ENCODE assay signal across 8 cellular contexts in the genomic region with DNA sequence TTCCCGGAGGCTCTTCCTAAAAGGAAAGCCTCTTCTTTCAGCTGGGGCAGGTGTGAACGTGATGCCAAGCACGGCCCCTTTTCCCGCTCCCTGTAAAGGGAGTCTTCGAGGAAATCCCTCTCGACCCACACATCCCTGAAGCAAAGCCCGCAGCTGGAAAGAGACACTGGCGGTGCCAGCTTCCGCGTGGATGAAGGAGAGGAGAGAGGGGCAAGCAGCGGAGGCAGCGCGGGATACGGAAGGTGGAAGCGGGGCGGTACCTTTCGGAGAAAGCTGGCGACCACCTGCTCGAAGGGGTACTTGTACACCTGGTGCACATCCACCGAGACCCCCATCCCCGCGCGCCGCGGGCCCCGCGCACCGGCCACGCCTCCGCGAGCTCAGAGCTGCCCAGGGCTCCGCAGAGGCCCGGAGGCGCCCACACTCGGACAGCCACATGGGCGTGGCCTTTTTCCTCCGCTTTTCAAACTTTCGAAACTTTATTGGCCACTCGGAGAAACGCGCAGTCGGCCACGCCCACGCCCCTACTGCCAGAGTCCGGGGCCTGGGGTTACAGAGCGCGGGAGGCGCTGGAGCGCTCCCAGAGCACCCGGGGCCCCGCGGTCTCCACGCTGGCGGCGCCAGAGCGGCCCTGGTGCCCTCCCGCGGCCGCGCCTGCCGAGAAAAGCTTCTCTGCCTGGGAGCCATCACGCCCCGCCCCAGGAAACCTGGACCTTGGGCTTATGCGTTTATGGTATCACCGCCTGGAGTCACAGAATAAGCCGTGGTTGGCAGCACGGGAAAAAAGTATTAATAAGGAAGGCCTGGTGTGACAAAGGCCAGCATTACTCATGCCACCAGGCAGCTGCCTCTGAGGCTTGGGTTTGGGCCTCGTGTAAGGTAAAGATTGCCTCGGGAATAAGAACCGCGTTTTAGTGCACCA. TPM values are rescaled to one million over a fixed set of nuclear protein-coding genes. Genes with fewer than 3 reads are reported as not detected.
DNase-seq lines count a peak whose midpoint lies in the region; ATAC-seq and TF ChIP-seq lines count a peak whose summit lies in the region.

A gene (minus strand): TSS at position 426 of the 922 bp plus-strand sequence. CDS start 91 bp downstream, at position 335.

- no peak within 1 kb of the TSS for H3K27ac Mint-ChIP-seq in activated naive CD8-positive, alpha-beta T cell treated with anti-CD3 and anti-CD28 coated beads, Interleukin-2, amount 10 ng/mL, durations not matched to agents 7 days and 5 days

- peak within 1 kb of the TSS; percentile 81 for H3K4me2 ChIP-seq in osteoblast (ENCODE audit: insufficient read depth, low read length)

- peaks cover 2% of the 10 kb centered on the region for H3K4me1 Mint-ChIP-seq in activated naive CD8-positive, alpha-beta T cell treated with anti-CD3 and anti-CD28 coated beads, Interleukin-2, amount 10 ng/mL, durations not matched to agents 7 days and 5 days

- peak; percentile 93 for DNase-seq in DMS53 treated with DMSO at 0.1 percent for 48 hours (lab: John Stamatoyannopoulos, UW; ENCODE audit: unreplicated experiment)
- DNase-seq in RWPE2 (ENCODE audit: low spot score) = peak; percentile 94
- DNase-seq in activated naive CD8-positive, alpha-beta T cell treated with anti-CD3 and anti-CD28 coated beads, Interleukin-2, amount 10 ng/mL, durations not matched to agents 7 days and 5 days = peak; percentile 63
- peak; percentile 94 to 97 for DNase-seq in cardiac muscle cell (ENCODE audit: low read depth in 1 of 2, low spot score in 1 of 2)
- peak; percentile 92 for DNase-seq in osteoblast (ENCODE audit: insufficient read length, low spot score, missing footprints)
- peak; percentile 72 to 76 for DNase-seq in tibial nerve (ENCODE audit: low spot score in 2 of 2)

- H3K4me1 ChIP-seq in HUES6 (ENCODE audit: control insufficient read depth, insufficient read depth, low read length) (peaks cover 6% of the 10 kb centered on the region; the same call in 1 of the 2 replicates), RWPE2 (ENCODE audit: insufficient read depth, poor library complexity, severe bottlenecking) (peaks cover 16% of the 10 kb centered on the region), cardiac muscle cell (ENCODE audit: low read depth) (peaks cover 7% of the 10 kb centered on the region), osteoblast (ENCODE audit: insufficient read depth, low read length) (peaks cover 27% of the 10 kb centered on the region), tibial nerve (peaks cover 0 to 36% (median 7%) of the 10 kb centered on the region in 4 donors)

- TF ChIP-seq EP300 in tibial nerve (IDR thresholded peaks at IDR 0.05) = peak in 1 of 2 donors; percentile 76

- H3K27me3 ChIP-seq in HUES6 (ENCODE audit: control insufficient read depth, insufficient read depth, low read length) (peaks cover 22% of the 10 kb centered on the region), RWPE2 (ENCODE audit: insufficient read depth, poor library complexity, severe bottlenecking) (no peaks in the 10 kb centered on the region), cardiac muscle cell (no peaks in the 10 kb centered on the region), osteoblast (ENCODE audit: insufficient read depth, low read length) (no peaks in the 10 kb centered on the region), tibial nerve (no peaks in the 10 kb centered on the region)

- H3K36me3 Mint-ChIP-seq in activated naive CD8-positive, alpha-beta T cell treated with anti-CD3 and anti-CD28 coated beads, Interleukin-2, amount 10 ng/mL, durations not matched to agents 7 days and 5 days = no peaks in the 10 kb centered on the region

- no peaks in the 10 kb centered on the region for H3K9me3 ChIP-seq in HUES6 (ENCODE audit: control insufficient read depth, insufficient read depth, low read depth, low read length)
- H3K9me3 ChIP-seq in RWPE2 (ENCODE audit: severe bottlenecking) = no peaks in the 10 kb centered on the region
- H3K9me3 ChIP-seq in cardiac muscle cell (ENCODE audit: low read depth) = no peaks in the 10 kb centered on the region
- no peaks in the 10 kb centered on the region for H3K9me3 ChIP-seq in osteoblast (ENCODE audit: low read depth, low read length)
- no peaks in the 10 kb centered on the region for H3K9me3 ChIP-seq in tibial nerve

- 1 to 2% methylated on average over 24 to 70 of the region's 71 CpGs for WGBS in tibial nerve, 2 donors

- peak within 1 kb of the TSS; percentile 72 for H3K4me3 ChIP-seq in HUES6 (ENCODE audit: low read depth, low read length)
- peak within 1 kb of the TSS; percentile 55 for H3K4me3 ChIP-seq in RWPE2 (ENCODE audit: severe bottlenecking)
- H3K4me3 ChIP-seq in cardiac muscle cell = peak within 1 kb of the TSS; percentile 41
- peak within 1 kb of the TSS; percentile 79 for H3K4me3 ChIP-seq in osteoblast (ENCODE audit: insufficient read depth, low read length)
- peak within 1 kb of the TSS; percentile 42 to 78 (median 70) for H3K4me3 ChIP-seq in tibial nerve

- peaks cover 16% of the 10 kb centered on the region for H3K79me2 ChIP-seq in osteoblast (ENCODE audit: insufficient read depth, low read length)

- H3K36me3 ChIP-seq in HUES6 (ENCODE audit: control insufficient read depth, insufficient read depth, low read length) (no peaks in the 10 kb centered on the region), RWPE2 (ENCODE audit: low read depth) (no peaks in the 10 kb centered on the region), cardiac muscle cell (no peaks in the 10 kb centered on the region), osteoblast (ENCODE audit: insufficient read depth, low read length) (no peaks in the 10 kb centered on the region), tibial nerve (no peaks in the 10 kb centered on the region)

- H3K4me3 Mint-ChIP-seq in activated naive CD8-positive, alpha-beta T cell treated with anti-CD3 and anti-CD28 coated beads, Interleukin-2, amount 10 ng/mL, durations not matched to agents 7 days and 5 days = peak within 1 kb of the TSS; percentile 67

- peak; percentile 91 for ATAC-seq in GM21619 (IDR thresholded peaks at IDR 0.05; ENCODE audit: unreplicated experiment)
- ATAC-seq in RWPE2 (ENCODE audit: low read depth) = peak; percentile 86
- peak; percentile 85 for ATAC-seq in activated naive CD8-positive, alpha-beta T cell treated with anti-CD3 and anti-CD28 coated beads, Interleukin-2, amount 10 ng/mL, durations not matched to agents 7 days and 5 days (ENCODE audit: low read depth)

- peak within 1 kb of the TSS; percentile 93 for H2AFZ ChIP-seq in osteoblast (ENCODE audit: low read length)

- H3K27ac ChIP-seq in HUES6 (ENCODE audit: low read depth, low read length) (no peak within 1 kb of the TSS), RWPE2 (ENCODE audit: poor library complexity, severe bottlenecking) (peak within 1 kb of the TSS; percentile 11), cardiac muscle cell (peak within 1 kb of the TSS; percentile 5), osteoblast (ENCODE audit: low read depth, low read length) (peak within 1 kb of the TSS; percentile 40), tibial nerve (peak within 1 kb of the TSS in 3 of 4 donors; percentile 78 to 80 (median 79))

- peak; percentile 30 to 44 for TF ChIP-seq POLR2A in tibial nerve (IDR thresholded peaks at IDR 0.05)

- no peaks in the 10 kb centered on the region for H3K9me3 Mint-ChIP-seq in activated naive CD8-positive, alpha-beta T cell treated with anti-CD3 and anti-CD28 coated beads, Interleukin-2, amount 10 ng/mL, durations not matched to agents 7 days and 5 days

- POLR2A ChIA-PET in activated naive CD8-positive, alpha-beta T cell treated with anti-CD3 and anti-CD28 coated beads, Interleukin-2, amount 10 ng/mL, durations not matched to agents 7 days and 5 days (lab: Charles Lee) = no interaction called here

- TF ChIP-seq CTCF in RWPE2 (IDR thresholded peaks at IDR 0.05; ENCODE audit: poor library complexity, severe bottlenecking) = peak; percentile 39
- no peak for TF ChIP-seq CTCF in cardiac muscle cell (IDR thresholded peaks at IDR 0.05; ENCODE audit: low read depth, low read length)
- TF ChIP-seq CTCF in osteoblast (IDR thresholded peaks at IDR 0.05; ENCODE audit: extremely low read depth, low read depth, low read length) = no peak
- TF ChIP-seq CTCF in tibial nerve (IDR thresholded peaks at IDR 0.05) = peak in 1 of 5 experiments; percentile 27

- no peaks in the 10 kb centered on the region for H4K20me1 ChIP-seq in osteoblast (ENCODE audit: insufficient read depth, low read length)

- peaks cover 23% of the 10 kb centered on the region for H3K27me3 Mint-ChIP-seq in activated naive CD8-positive, alpha-beta T cell treated with anti-CD3 and anti-CD28 coated beads, Interleukin-2, amount 10 ng/mL, durations not matched to agents 7 days and 5 days

- H3K9ac ChIP-seq in HUES6 (ENCODE audit: low read length) = peak within 1 kb of the TSS; percentile 56

RNA-seq across cellular contexts. Expression of the gene that starts here (rescaled TPM):
- total RNA-seq in activated naive CD8-positive, alpha-beta T cell treated with anti-CD3 and anti-CD28 coated beads, Interleukin-2, amount 10 ng/mL, durations not matched to agents 7 days and 5 days = 1 to 10 TPM; 3.3 to 4.4 TPM
- total RNA-seq in cardiac muscle cell (24.9 and 41.2 TPM in 2 replicates), osteoblast (18.0 and 19.5 TPM in 2 replicates), tibial nerve (10 to 100 TPM; 10.5 to 31.7 (median 16.4) TPM)
- polyA plus RNA-seq in cardiac muscle cell = 26.3 and 59.1 TPM in 2 replicates
